In genomic region chr19:17128403-17128802, GRCh38 we compare ENCODE assay signal across 13 cellular contexts.
"Had no signal": no experiment of that assay in that cellular context is flagged by ENCODE, and none has a peak within 500 bp of the region (broad histone marks: within the 10 kb centered on the region; RNA-seq: fewer than 3 reads in every experiment).

No MANE protein-coding gene starts in this region.

- H3K9me3 Mint-ChIP-seq: activated T-cell treated with anti-CD3 and anti-CD28 coated beads, Interleukin-2, amount 50 U/mL, for 4 hours; neural progenitor cell had no signal

- DNase-seq: activated CD8-positive, alpha-beta memory T cell treated with anti-CD3 and anti-CD28 coated beads, Interleukin-2, amount 10 ng/mL, durations not matched to agents 7 days and 5 days; activated effector memory CD4-positive, alpha-beta T cell treated with anti-CD3 and anti-CD28 coated beads, Interleukin-2, amount 50 U/mL, for 16 hours; activated T-cell treated with anti-CD3 and anti-CD28 coated beads, Interleukin-2, amount 50 U/mL, for 4 hours; left colon; midbrain; pancreas; stimulated activated CD4-positive, alpha-beta T cell treated with anti-CD3 and anti-CD28 coated beads, Interleukin-12 subunit alpha, Interleukin-12 subunit beta, amount 100 ng/mL, for 4 hours; stimulated activated CD4-positive, alpha-beta T cell treated with anti-CD3 and anti-CD28 coated beads, Interleukin-2, amount 100 ng/mL, for 24 hours; transverse colon had no signal

- H3K9me3 ChIP-seq: pancreas, SJCRH30, transverse colon had no signal

- H3K4me2 ChIP-seq: neural progenitor cell had no signal

- H3K4me3 Mint-ChIP-seq: activated CD8-positive, alpha-beta memory T cell treated with anti-CD3 and anti-CD28 coated beads, Interleukin-2, amount 10 ng/mL, durations not matched to agents 7 days and 5 days; activated T-cell treated with anti-CD3 and anti-CD28 coated beads, Interleukin-2, amount 50 U/mL, for 4 hours; neural progenitor cell had no signal

- H3K27ac Mint-ChIP-seq: neural progenitor cell had no signal

- H3K27ac ChIP-seq: neural progenitor cell, pancreas, SJCRH30, transverse colon had no signal

- H3K27me3 ChIP-seq: neural progenitor cell, pancreas, SJCRH30, transverse colon had no signal

- H3K36me3 ChIP-seq: neural progenitor cell, pancreas, transverse colon had no signal

- H2AFZ ChIP-seq: neural progenitor cell had no signal

- H3K9ac ChIP-seq: neural progenitor cell had no signal

- H3K4me3 ChIP-seq: lung, neural progenitor cell, pancreas, SJCRH30, transverse colon had no signal

- H3K27me3 Mint-ChIP-seq: activated CD8-positive, alpha-beta memory T cell treated with anti-CD3 and anti-CD28 coated beads, Interleukin-2, amount 10 ng/mL, durations not matched to agents 7 days and 5 days had no signal

- H3K4me1 ChIP-seq: neural progenitor cell, pancreas had no signal

- ATAC-seq: activated CD4-positive, CD25-positive, alpha-beta regulatory T cell treated with anti-CD3 and anti-CD28 coated beads, Interleukin-2, amount 50 U/mL, for 24 hours; activated CD8-positive, alpha-beta memory T cell treated with anti-CD3 and anti-CD28 coated beads, Interleukin-2, amount 10 ng/mL, durations not matched to agents 7 days and 5 days; activated T-cell treated with anti-CD3 and anti-CD28 coated beads, Interleukin-2, amount 50 U/mL, for 4 hours; left colon; pancreas had no signal
